25 cellular contexts compared by ENCODE assay signal in the genomic region with DNA sequence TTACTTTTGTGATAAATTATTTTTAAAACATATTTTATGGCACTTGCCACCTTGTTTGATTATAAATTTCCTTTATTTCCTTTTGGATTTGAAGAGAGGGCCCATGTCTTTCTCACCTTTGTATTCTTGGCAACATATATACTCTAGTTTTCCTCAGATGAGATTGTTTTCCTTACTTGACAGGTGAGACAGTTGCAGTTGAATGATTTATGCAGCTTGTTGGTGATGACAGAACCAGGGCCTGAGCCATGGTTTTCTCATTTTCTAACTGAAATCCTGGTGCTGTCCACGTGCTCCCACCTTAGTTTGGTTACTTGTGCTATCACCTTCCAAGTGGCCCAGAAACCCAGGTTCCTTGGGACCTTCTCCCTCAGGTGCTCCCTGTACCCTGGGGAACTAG.
"Had no signal": no experiment of that assay in that cellular context is flagged by ENCODE, and none has a peak within 500 bp of the region (broad histone marks: within the 10 kb centered on the region; RNA-seq: fewer than 3 reads in every experiment).

No MANE protein-coding gene starts in this region.

- H2AFZ ChIP-seq: hepatocyte, neural progenitor cell had no signal

- H3K36me3 ChIP-seq: colonic mucosa, neural progenitor cell, transverse colon, vagina had no signal

- DNase-seq: colonic mucosa; effector CD8-positive, alpha-beta T cell; foreskin keratinocyte; heart left ventricle; kidney; left cardiac atrium; left lung; mammary epithelial cell; natural killer cell; nucleus accumbens; psoas muscle; right cardiac atrium; spleen; stimulated activated CD4-positive, alpha-beta T cell treated with anti-CD3 and anti-CD28 coated beads, Interleukin-4, amount 100 ng/mL, for 4 hours; stimulated activated naive B cell treated with anti-CD40 and anti-IgM and Interleukin-4, amounts not matched to agents 10 μg/mL and 1 μg/mL and 100 μg/mL, for 72 hours; transverse colon had no signal

- H3K27ac Mint-ChIP-seq: dendritic cell treated with granulocyte-macrophage colony-stimulating factor and Interleukin-4, amounts not matched to agents 40 ng/mL and 50 ng/mL, for 4 days; natural killer cell; neural progenitor cell; stimulated activated naive B cell treated with anti-CD40 and anti-IgM and Interleukin-4, amounts not matched to agents 10 μg/mL and 1 μg/mL and 100 μg/mL, for 72 hours; stimulated activated naive CD8-positive, alpha-beta T cell treated with anti-CD3 and anti-CD28 coated beads, Interleukin-15, Interleukin-2, amounts not matched to agents 100 ng/mL and 50 ng/mL, for 24 hours had no signal

- H3K9me3 ChIP-seq: colonic mucosa, esophagus muscularis mucosa, gastroesophageal sphincter, heart left ventricle, left lung, psoas muscle, spleen, transverse colon, vagina had no signal

- FAIRE-seq: endothelial cell of umbilical vein, kidney had no signal

- H3K79me2 ChIP-seq: hepatocyte had no signal

- H3K4me3 ChIP-seq: colonic mucosa, esophagus muscularis mucosa, gastroesophageal sphincter, heart left ventricle, hepatocyte, left lung, neural progenitor cell, psoas muscle, skin epidermis, spleen, transverse colon, vagina had no signal

- ATAC-seq: foreskin keratinocyte; gastroesophageal sphincter; heart left ventricle; left cardiac atrium; left lung; natural killer cell; psoas muscle; right cardiac atrium; stimulated activated naive B cell treated with anti-CD40 and anti-IgM and Interleukin-4, amounts not matched to agents 10 μg/mL and 1 μg/mL and 100 μg/mL, for 72 hours had no signal

- H3K9me3 Mint-ChIP-seq: dendritic cell treated with granulocyte-macrophage colony-stimulating factor and Interleukin-4, amounts not matched to agents 40 ng/mL and 50 ng/mL, for 4 days; natural killer cell; neural progenitor cell had no signal

- H3K4me3 Mint-ChIP-seq: dendritic cell treated with granulocyte-macrophage colony-stimulating factor and Interleukin-4, amounts not matched to agents 40 ng/mL and 50 ng/mL, for 4 days; natural killer cell; neural progenitor cell; stimulated activated naive B cell treated with anti-CD40 and anti-IgM and Interleukin-4, amounts not matched to agents 10 μg/mL and 1 μg/mL and 100 μg/mL, for 72 hours; stimulated activated naive CD8-positive, alpha-beta T cell treated with anti-CD3 and anti-CD28 coated beads, Interleukin-15, Interleukin-2, amounts not matched to agents 100 ng/mL and 50 ng/mL, for 24 hours had no signal

- H3K27me3 Mint-ChIP-seq: dendritic cell treated with granulocyte-macrophage colony-stimulating factor and Interleukin-4, amounts not matched to agents 40 ng/mL and 50 ng/mL, for 4 days; stimulated activated naive B cell treated with anti-CD40 and anti-IgM and Interleukin-4, amounts not matched to agents 10 μg/mL and 1 μg/mL and 100 μg/mL, for 72 hours; stimulated activated naive CD8-positive, alpha-beta T cell treated with anti-CD3 and anti-CD28 coated beads, Interleukin-15, Interleukin-2, amounts not matched to agents 100 ng/mL and 50 ng/mL, for 24 hours had no signal

- H3K9ac ChIP-seq: neural progenitor cell had no signal

- H3K4me2 ChIP-seq: hepatocyte, neural progenitor cell had no signal

- H3K27ac ChIP-seq: colonic mucosa, esophagus muscularis mucosa, foreskin keratinocyte, gastroesophageal sphincter, heart left ventricle, hepatocyte, left lung, neural progenitor cell, psoas muscle, skin epidermis, spleen, transverse colon, vagina had no signal

- H3K27me3 ChIP-seq: colonic mucosa, esophagus muscularis mucosa, foreskin keratinocyte, gastroesophageal sphincter, heart left ventricle, hepatocyte, left lung, neural progenitor cell, spleen, transverse colon, vagina had no signal

- H3K4me1 ChIP-seq: colonic mucosa, foreskin keratinocyte had no signal
